Comparison of ENCODE assay signal across 12 cellular contexts in the genomic region with DNA sequence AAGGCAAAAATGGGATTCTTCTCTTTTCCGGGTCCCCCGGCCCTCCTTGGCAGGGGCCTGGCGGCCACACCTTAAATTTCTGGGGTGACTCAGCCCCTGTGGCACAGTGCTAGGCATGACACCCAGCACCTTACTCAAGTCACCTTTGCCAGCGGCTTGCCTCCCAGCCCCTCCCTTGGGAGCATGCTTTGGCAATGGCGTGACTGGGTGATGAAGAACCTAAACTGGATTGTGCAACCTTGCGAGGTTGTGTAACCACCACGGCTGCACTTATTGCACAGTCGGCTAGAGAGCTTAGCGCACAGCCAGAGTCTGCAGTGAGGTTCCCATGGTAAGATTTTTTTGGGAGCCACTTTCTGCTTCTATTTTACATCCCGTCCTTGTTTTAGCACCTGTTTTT. TPM values are rescaled to one million over a fixed set of nuclear protein-coding genes. Genes with fewer than 3 reads are reported as not detected.
A peak's percentile ranks its signal among the peaks of the same experiment; 100 is the strongest.
DNase-seq lines count a peak whose midpoint lies in the region; ATAC-seq, FAIRE-seq and TF ChIP-seq lines count a peak whose summit lies in the region.
"Had no signal": no experiment of that assay in that cellular context is flagged by ENCODE, and none has a peak within 500 bp of the region (broad histone marks: within the 10 kb centered on the region; RNA-seq: fewer than 3 reads in every experiment).

No MANE protein-coding gene starts in this region.

- H3K4me1 ChIP-seq in RWPE2 (ENCODE audit: insufficient read depth, poor library complexity, severe bottlenecking): peaks cover 19% of the 10 kb centered on the region

- intact Hi-C loops in sciatic nerve (cut with DNase I): no loop called here

- no peaks in the 10 kb centered on the region for H3K36me3 Mint-ChIP-seq in HFFc6 (ENCODE audit: low read depth)
- no peaks in the 10 kb centered on the region for H3K36me3 Mint-ChIP-seq in glutamatergic neuron (ENCODE audit: unreplicated experiment)
- H3K36me3 Mint-ChIP-seq in progenitor cell of endocrine pancreas (ENCODE audit: insufficient read depth): no peaks in the 10 kb centered on the region

- H3K27ac Mint-ChIP-seq in HFFc6: no peak overlapping the region
- no peak overlapping the region for H3K27ac Mint-ChIP-seq in glutamatergic neuron (ENCODE audit: unreplicated experiment)
- no peak overlapping the region for H3K27ac Mint-ChIP-seq in progenitor cell of endocrine pancreas

- peaks cover 6% of the 10 kb centered on the region for H3K27me3 Mint-ChIP-seq in HFFc6 (ENCODE audit: insufficient read depth)
- no peaks in the 10 kb centered on the region for H3K27me3 Mint-ChIP-seq in glutamatergic neuron (ENCODE audit: unreplicated experiment)
- H3K27me3 Mint-ChIP-seq in progenitor cell of endocrine pancreas: no peaks in the 10 kb centered on the region

- H3K9me3 ChIP-seq in RWPE2 (ENCODE audit: severe bottlenecking): no peaks in the 10 kb centered on the region

- TF ChIP-seq POLR2A in H54 (IDR thresholded peaks at IDR 0.05; ENCODE audit: low read depth, low read length): no peak

- no peak overlapping the region for H3K4me3 ChIP-seq in RWPE2 (ENCODE audit: severe bottlenecking)
- H3K4me3 ChIP-seq in fibroblast of villous mesenchyme (ENCODE audit: low read depth, low read length): no peak overlapping the region

- H3K9me3 Mint-ChIP-seq in HFFc6 (peaks cover 6% of the 10 kb centered on the region; the same call in 1 of the 2 replicates), glutamatergic neuron (ENCODE audit: unreplicated experiment) (peaks cover 4% of the 10 kb centered on the region), progenitor cell of endocrine pancreas (ENCODE audit: low read depth) (no peaks in the 10 kb centered on the region)

- no peaks in the 10 kb centered on the region for H3K36me3 ChIP-seq in RWPE2 (ENCODE audit: low read depth)

- peak overlapping the region; percentile 74 for H3K27ac ChIP-seq in RWPE2 (ENCODE audit: poor library complexity, severe bottlenecking)

- no peak for TF ChIP-seq CTCF in RWPE2 (IDR thresholded peaks at IDR 0.05; ENCODE audit: poor library complexity, severe bottlenecking)
- TF ChIP-seq CTCF in fibroblast of villous mesenchyme (IDR thresholded peaks at IDR 0.05; ENCODE audit: insufficient read depth, low read depth, low read length): no peak
- TF ChIP-seq CTCF in HFFc6 (IDR thresholded peaks at IDR 0.05): no peak
- TF ChIP-seq CTCF in glutamatergic neuron (IDR thresholded peaks at IDR 0.05; ENCODE audit: partially characterized antibody, unreplicated experiment): no peak
- TF ChIP-seq CTCF in progenitor cell of endocrine pancreas (IDR thresholded peaks at IDR 0.05; ENCODE audit: unreplicated experiment): no peak

- H3K4me1 Mint-ChIP-seq in HFFc6 (ENCODE audit: low read depth): peaks cover 14% of the 10 kb centered on the region
- H3K4me1 Mint-ChIP-seq in glutamatergic neuron (ENCODE audit: low read depth, unreplicated experiment): peaks cover 2% of the 10 kb centered on the region
- H3K4me1 Mint-ChIP-seq in progenitor cell of endocrine pancreas (ENCODE audit: low read depth): no peaks in the 10 kb centered on the region

- ATAC-seq in RWPE2 (ENCODE audit: low read depth): peak; percentile 97
- ATAC-seq in sciatic nerve: peak; percentile 86
- ATAC-seq: activated CD4-positive, CD25-positive, alpha-beta regulatory T cell treated with anti-CD3 and anti-CD28 coated beads, Interleukin-2, amount 50 U/mL, for 24 hours had no signal

- no peak for FAIRE-seq in H54 (lab: Jason Lieb, UNC)

- DNase-seq in H54 (ENCODE audit: insufficient read length, low spot score) (peak; percentile 44), RWPE2 (ENCODE audit: low spot score) (peak; percentile 95), fibroblast of villous mesenchyme (ENCODE audit: low read depth) (peak; percentile 85), sciatic nerve (ENCODE audit: low spot score) (peak; percentile 73), HFFc6 (no peak), SHP77 treated with DMSO at 0.1 percent for 48 hours (lab: John Stamatoyannopoulos, UW) (no peak), glutamatergic neuron (no peak), progenitor cell of endocrine pancreas (ENCODE audit: low spot score, unreplicated experiment) (no peak)
- DNase-seq: cerebellar nuclear complex, GDM1, NCI-H1417 treated with DMSO at 0.1 percent for 48 hours had no signal

- H3K27me3 ChIP-seq in RWPE2 (ENCODE audit: insufficient read depth, poor library complexity, severe bottlenecking): no peaks in the 10 kb centered on the region

- no peak overlapping the region for H3K4me3 Mint-ChIP-seq in HFFc6
- no peak overlapping the region for H3K4me3 Mint-ChIP-seq in glutamatergic neuron (ENCODE audit: unreplicated experiment)
- H3K4me3 Mint-ChIP-seq in progenitor cell of endocrine pancreas (ENCODE audit: low read depth): no peak overlapping the region

RNA-seq across cellular contexts. Expression of gene LDLRAD3, which starts 16.1 kb away (rescaled TPM):
- total RNA-seq in fibroblast of villous mesenchyme (2.6 and 3.9 TPM in 2 replicates), sciatic nerve (47.5 TPM), glutamatergic neuron (ENCODE audit: unreplicated experiment) (59.9 TPM), progenitor cell of endocrine pancreas (19.6 and 22.8 TPM in 2 replicates)
- total RNA-seq in HFFc6 (2021; fragmentation: NEBNext Ultra II Directional; extraction: Animal tissue kit (Norgen Biotek cat#: 25700)): 1 to 10 TPM; 5.2 to 6.5 (median 5.6) TPM

Comparison
In these comparisons a context has a peak if more than half of its experiments do, and no peak if none do; other contexts are left out.
1. DNase-seq: peak in H54 (single experiment), RWPE2 (single experiment), fibroblast of villous mesenchyme (single experiment) and sciatic nerve (single experiment); none in HFFc6 (single experiment), SHP77 treated with DMSO at 0.1 percent for 48 hours (single experiment), glutamatergic neuron (single experiment) and progenitor cell of endocrine pancreas (single experiment).